In genomic region chr10:87863102-87863943, GRCh38 we compare ENCODE assay signal across 1 cellular context.
TF ChIP-seq lines count a peak whose summit lies in the region.

Gene KLLN (minus strand): TSS chr10:87863533. CDS start chr10:87862487, 1,046 bp downstream.
Gene PTEN (plus strand): TSS chr10:87863625. CDS start chr10:87864470, 845 bp downstream.

TF ChIP-seq in H1, 55 proteins besides CTCF, POLR2A, EP300 and RAD21 (continued from another document):
- TF ChIP-seq RFX5 (IDR thresholded peaks at IDR 0.05; ENCODE audit: borderline replicate concordance, low read depth, low read length) (no peak), BACH1 (IDR thresholded peaks at IDR 0.05; ENCODE audit: low read length) (no peak), TEAD4 (IDR thresholded peaks at IDR 0.05; ENCODE audit: low read depth, low read length) (peak; percentile 53; the same call in 1 of the 2 replicates), CREB1 (IDR thresholded peaks at IDR 0.05) (peak; percentile 79; the same call in 1 of the 2 replicates), SIN3A (conservative IDR thresholded peaks at IDR 0.05 in 1 of 2, IDR thresholded peaks at IDR 0.05 in 1 of 2; ENCODE audit: low read depth in 1 of 2, low read length in 2 of 2) (peak; percentile 42 to 92; a peak in 2 of 4 replicates), TAF1 (IDR thresholded peaks at IDR 0.05; ENCODE audit: low read depth, low read length) (peak; percentile 99), YY1 (IDR thresholded peaks at IDR 0.05; ENCODE audit: low read depth, low read length) (peak; percentile 92), JUND (IDR thresholded peaks at IDR 0.05; ENCODE audit: low read length) (peak; percentile 12; the same call in 1 of the 2 replicates), TCF12 (IDR thresholded peaks at IDR 0.05; ENCODE audit: low read depth, low read length) (0 out of 2 replicates have a peak, but pooled peaks have one; percentile 51), FOSL1 (IDR thresholded peaks at IDR 0.05; ENCODE audit: insufficient read depth, low read depth, low read length) (no peak), EGR1 (IDR thresholded peaks at IDR 0.05; ENCODE audit: borderline replicate concordance, low read depth, low read length) (peak; percentile 39; the same call in 1 of the 2 replicates), ASH2L (IDR thresholded peaks at IDR 0.05; ENCODE audit: low read length) (peak; percentile 2), HDAC2 (IDR thresholded peaks at IDR 0.05; ENCODE audit: borderline replicate concordance in 1 of 2, low read depth in 2 of 2, low read length in 2 of 2) (0 out of 4 replicates have a peak, but pooled peaks of 1 of the 2 experiments have one; percentile 77), BRCA1 (IDR thresholded peaks at IDR 0.05; ENCODE audit: low read depth, low read length) (no peak), MAX (IDR thresholded peaks at IDR 0.05) (peak; percentile 52), RBBP5 (IDR thresholded peaks at IDR 0.05; ENCODE audit: borderline replicate concordance, low read depth, low read length) (peak; percentile 24; the same call in 1 of the 2 replicates), KDM5A (IDR thresholded peaks at IDR 0.05; ENCODE audit: low read length) (no peak), USF2 (IDR thresholded peaks at IDR 0.05; ENCODE audit: low read length) (peak; percentile 15; the same call in 1 of the 2 replicates), SAP30 (IDR thresholded peaks at IDR 0.05; ENCODE audit: insufficient read depth, insufficient replicate concordance, low read length) (peak; percentile 94), TBP (IDR thresholded peaks at IDR 0.05; ENCODE audit: low read depth, low read length) (peak; percentile 96), NRF1 (IDR thresholded peaks at IDR 0.05; ENCODE audit: low read depth, low read length) (peak; percentile 37; the same call in 1 of the 2 replicates), SP1 (IDR thresholded peaks at IDR 0.05; ENCODE audit: low read depth, low read length) (peak; percentile 75)
